Comparison of ENCODE assay signal across 21 cellular contexts in genomic region chr3:112688085-112688769, GRCh38. TPM values are rescaled to one million over a fixed set of nuclear protein-coding genes. Genes with fewer than 3 reads are reported as not detected.
DNase-seq lines count a peak whose midpoint lies in the region; TF ChIP-seq lines count a peak whose summit lies in the region.
"Had no signal": no experiment of that assay in that cellular context is flagged by ENCODE, and none has a peak within 500 bp of the region (broad histone marks: within the 10 kb centered on the region; RNA-seq: fewer than 3 reads in every experiment).

No MANE protein-coding gene starts in this region.

- no peak for DNase-seq in mammary epithelial cell
- no peak for DNase-seq in MCF 10A (ENCODE audit: unreplicated experiment)
- no peak for DNase-seq in ascending aorta (ENCODE audit: low spot score in 2 of 2)
- DNase-seq in kidney tubule cell (ENCODE audit: low spot score) = peak; percentile 28
- DNase-seq in GM13977 (ENCODE audit: low spot score) = no peak
- no peak for DNase-seq in CD14-positive monocyte (ENCODE audit: low spot score)
- DNase-seq in CD4-positive, alpha-beta memory T cell = no peak
- DNase-seq in A172 (ENCODE audit: low spot score) = no peak
- DNase-seq: ACHN; activated CD4-positive, alpha-beta memory T cell treated with anti-CD3 and anti-CD28 coated beads for 36 hours; activated effector memory CD4-positive, alpha-beta T cell treated with anti-CD3 and anti-CD28 coated beads, Interleukin-2, amount 50 U/mL, for 16 hours; activated T-cell treated with anti-CD3 and anti-CD28 coated beads for 4 hours; effector memory CD4-positive, alpha-beta T cell; MV-4-11; NCI-H146; NCI-H510A treated with DMSO at 0.1 percent for 48 hours; SHP77 treated with DMSO at 0.1 percent for 48 hours; stimulated activated CD4-positive, alpha-beta T cell treated with anti-CD3 and anti-CD28 coated beads, Interleukin-2, amount 100 ng/mL, for 24 hours had no signal

- 90% methylated on average over 2 of the region's 2 CpGs for WGBS in mammary epithelial cell (ENCODE audit: low coverage, missing lambda C conversion rate)

- H3K4me1 ChIP-seq in mammary epithelial cell (ENCODE audit: insufficient read depth, low read length) = peaks cover 24% of the 10 kb centered on the region
- H3K4me1 ChIP-seq in ascending aorta = no peaks in the 10 kb centered on the region
- no peaks in the 10 kb centered on the region for H3K4me1 ChIP-seq in CD4-positive, alpha-beta memory T cell (ENCODE audit: insufficient read depth, low read length)

- H3K79me2 ChIP-seq in mammary epithelial cell (ENCODE audit: insufficient read depth, low read length) = no peaks in the 10 kb centered on the region

- H3K9ac ChIP-seq in mammary epithelial cell (ENCODE audit: insufficient read depth, low read length) = no peak overlapping the region
- H3K9ac ChIP-seq: BLaER1 treated with 17β-estradiol and CSF1 and Interleukin-3, amounts not matched to agents 10 nM and 100 nM had no signal

- peak overlapping the region; percentile 40 for H3K4me2 ChIP-seq in mammary epithelial cell (ENCODE audit: insufficient read depth, low read depth, low read length)
- H3K4me2 ChIP-seq: BLaER1 treated with 17β-estradiol and CSF1 and Interleukin-3, amounts not matched to agents 10 nM and 100 nM had no signal

- H3K4me3 ChIP-seq in mammary epithelial cell (replicated peaks in 1 of 3; ENCODE audit: insufficient read depth in 1 of 3, low read depth in 2 of 3, low read length in 3 of 3) (no peak overlapping the region), ascending aorta (no peak overlapping the region)
- no peak overlapping the region for H3K4me3 ChIP-seq in CD4-positive, alpha-beta memory T cell (ENCODE audit: low read length in 2 of 2)
- H3K4me3 ChIP-seq: BLaER1 treated with 17β-estradiol and CSF1 and Interleukin-3, amounts not matched to agents 10 nM and 100 nM; lung; skin epidermis had no signal

- H3K36me3 ChIP-seq in mammary epithelial cell (ENCODE audit: insufficient read depth, low read length) = no peaks in the 10 kb centered on the region
- H3K36me3 ChIP-seq in ascending aorta = no peaks in the 10 kb centered on the region
- no peaks in the 10 kb centered on the region for H3K36me3 ChIP-seq in CD4-positive, alpha-beta memory T cell (ENCODE audit: insufficient read depth, low read length)
- H3K36me3 ChIP-seq: BLaER1 treated with 17β-estradiol and CSF1 and Interleukin-3, amounts not matched to agents 10 nM and 100 nM had no signal

- POLR2A ChIA-PET in MCF 10A (lab: Yijun Ruan, JAX) = interaction anchor here (0.7 to 2.0 kb wide), 7 partner anchors 9 to 1726 kb away, joined by 3 to 7 read pairs (median 3); partner anchors contain the start of genes ATG3 and SLC35A5
- POLR2A ChIA-PET in CD4-positive, alpha-beta memory T cell (lab: Charles Lee; ENCODE audit: partially characterized antibody) = no interaction called here

- H3K27ac Mint-ChIP-seq in MCF 10A (ENCODE audit: low read depth, unreplicated experiment) = no peak overlapping the region
- H3K27ac Mint-ChIP-seq in CD14-positive monocyte = no peak overlapping the region
- H3K27ac Mint-ChIP-seq in CD4-positive, alpha-beta memory T cell = no peak overlapping the region
- H3K27ac Mint-ChIP-seq: activated CD4-positive, alpha-beta memory T cell treated with anti-CD3 and anti-CD28 coated beads for 36 hours had no signal

- peak overlapping the region; percentile 84 for H2AFZ ChIP-seq in mammary epithelial cell (ENCODE audit: low read depth, low read length)

- H3K27me3 Mint-ChIP-seq in MCF 10A (ENCODE audit: insufficient read depth, unreplicated experiment) (no peaks in the 10 kb centered on the region), CD14-positive monocyte (ENCODE audit: low read depth in 3 of 3) (peaks cover 0 to 2% (median 1%) of the 10 kb centered on the region in 3 donors)
- no peaks in the 10 kb centered on the region for H3K27me3 Mint-ChIP-seq in CD4-positive, alpha-beta memory T cell

- H3K9me3 Mint-ChIP-seq in MCF 10A (ENCODE audit: unreplicated experiment) (no peaks in the 10 kb centered on the region), CD14-positive monocyte (peaks cover 0 to 3% (median 0%) of the 10 kb centered on the region in 7 donors)
- no peaks in the 10 kb centered on the region for H3K9me3 Mint-ChIP-seq in CD4-positive, alpha-beta memory T cell
- H3K9me3 Mint-ChIP-seq: activated CD4-positive, alpha-beta memory T cell treated with anti-CD3 and anti-CD28 coated beads for 36 hours had no signal

- TF ChIP-seq CTCF in mammary epithelial cell (conservative IDR thresholded peaks at IDR 0.05 in 1 of 2, IDR thresholded peaks at IDR 0.05 in 1 of 2; ENCODE audit: extremely low read depth in 1 of 2, insufficient read depth in 1 of 2, low read depth in 1 of 2, low read length in 2 of 2) (no peak), MCF 10A (IDR thresholded peaks at IDR 0.05; ENCODE audit: unreplicated experiment) (no peak), ascending aorta (IDR thresholded peaks at IDR 0.05) (no peak), GM13977 (IDR thresholded peaks at IDR 0.05; ENCODE audit: extremely low read depth, insufficient read depth, missing control alignments) (no peak), CD14-positive monocyte (IDR thresholded peaks at IDR 0.05) (no peak)

- CTCF ChIA-PET in mammary epithelial cell (lab: Charles Lee; ENCODE audit: low non-redundant PET) (no interaction called here), MCF 10A (lab: Yijun Ruan, JAX) (interaction anchor here (0.8 to 3.3 kb wide), 4 partner anchors 11 to 46 kb away, joined by 3 to 21 read pairs (median 4); no protein-coding TSS in a partner anchor)
- CTCF ChIA-PET in CD4-positive, alpha-beta memory T cell (lab: Charles Lee; ENCODE audit: partially characterized antibody) = no interaction called here

- H4K20me1 ChIP-seq in mammary epithelial cell (ENCODE audit: insufficient read depth, low read length) = no peaks in the 10 kb centered on the region
- H4K20me1 ChIP-seq: BLaER1 treated with 17β-estradiol and CSF1 and Interleukin-3, amounts not matched to agents 10 nM and 100 nM had no signal

- no TSS peak for BruUV-seq in mammary epithelial cell (replicated peaks; lab: Mats Ljungman, UMichigan)
- BruUV-seq in MCF 10A (replicated peaks; lab: Mats Ljungman, UMichigan) = no TSS peak

- intact Hi-C loops in mammary epithelial cell (cut with micrococcal nuclease) = no loop called here
- intact Hi-C loops in MCF 10A (cut with micrococcal nuclease) = no loop called here
- intact Hi-C loops in ascending aorta (cut with DNase I) = no loop called here
- intact Hi-C loops in CD14-positive monocyte (cut with micrococcal nuclease) = no loop called here
- intact Hi-C loops in CD4-positive, alpha-beta memory T cell (cut with micrococcal nuclease) = no loop called here

- dilution Hi-C loops in mammary epithelial cell (cut with HindIII; ENCODE audit: low sequenced_read_pairs) = no loop called here

- H3K27me3 ChIP-seq in mammary epithelial cell (ENCODE audit: insufficient read depth, low read length) (no peaks in the 10 kb centered on the region), ascending aorta (no peaks in the 10 kb centered on the region)
- no peaks in the 10 kb centered on the region for H3K27me3 ChIP-seq in CD4-positive, alpha-beta memory T cell (ENCODE audit: insufficient read depth, low read length)
- H3K27me3 ChIP-seq: BLaER1 treated with 17β-estradiol and CSF1 and Interleukin-3, amounts not matched to agents 10 nM and 100 nM had no signal

- H3K4me1 Mint-ChIP-seq in MCF 10A (ENCODE audit: insufficient read depth, unreplicated experiment) = peaks cover 18% of the 10 kb centered on the region
- H3K4me1 Mint-ChIP-seq in CD14-positive monocyte = peaks cover 18% of the 10 kb centered on the region
- H3K4me1 Mint-ChIP-seq in CD4-positive, alpha-beta memory T cell = peaks cover 3 to 12% (median 11%) of the 10 kb centered on the region in 4 donors

- H3K36me3 Mint-ChIP-seq in MCF 10A (ENCODE audit: insufficient read depth, unreplicated experiment) (no peaks in the 10 kb centered on the region), CD14-positive monocyte (no peaks in the 10 kb centered on the region)
- no peaks in the 10 kb centered on the region for H3K36me3 Mint-ChIP-seq in CD4-positive, alpha-beta memory T cell
- H3K36me3 Mint-ChIP-seq: activated CD4-positive, alpha-beta memory T cell treated with anti-CD3 and anti-CD28 coated beads for 36 hours had no signal

- in situ Hi-C loops in mammary epithelial cell (cut with MboI; ENCODE audit: low sequenced_read_pairs in 2 of 2) = no loop called here
- in situ Hi-C loops in GM13977 (cut with MboI; ENCODE audit: low pct_unique_long_range_greater_than_20kb, low sequenced_read_pairs, unreplicated experiment) = no loop called here

- H3K4me3 Mint-ChIP-seq in MCF 10A (ENCODE audit: unreplicated experiment) = no peak overlapping the region
- no peak overlapping the region for H3K4me3 Mint-ChIP-seq in CD14-positive monocyte
- no peak overlapping the region for H3K4me3 Mint-ChIP-seq in CD4-positive, alpha-beta memory T cell
- H3K4me3 Mint-ChIP-seq: activated CD4-positive, alpha-beta memory T cell treated with anti-CD3 and anti-CD28 coated beads for 36 hours had no signal

- H3K9me3 ChIP-seq in mammary epithelial cell (replicated peaks; ENCODE audit: insufficient read depth, low read length) (no peaks in the 10 kb centered on the region), ascending aorta (no peaks in the 10 kb centered on the region)
- no peaks in the 10 kb centered on the region for H3K9me3 ChIP-seq in CD4-positive, alpha-beta memory T cell (ENCODE audit: control insufficient read depth in 1 of 2, low read length in 2 of 2)

- H3K27ac ChIP-seq in mammary epithelial cell (ENCODE audit: insufficient read depth, low read depth, low read length) (peak overlapping the region; percentile 24), ascending aorta (peak overlapping the region; percentile 0 to 18)
- H3K27ac ChIP-seq in CD4-positive, alpha-beta memory T cell (ENCODE audit: low read depth, low read length) = no peak overlapping the region
- H3K27ac ChIP-seq: BLaER1 treated with 17β-estradiol and CSF1 and Interleukin-3, amounts not matched to agents 10 nM and 100 nM had no signal

RNA-seq across cellular contexts. Expression of gene CCDC80, which starts 47.3 kb away (rescaled TPM):
- 10 to 100 TPM; 25.9 to 56.8 TPM for total RNA-seq in mammary epithelial cell
- polyA plus RNA-seq in mammary epithelial cell = 2.0 TPM
- polyA minus RNA-seq in mammary epithelial cell = 12.3 TPM
- 10.4 and 19.4 TPM in 2 replicates for total RNA-seq in MCF 10A (2022)
- total RNA-seq in ascending aorta = 160 TPM
- polyA plus RNA-seq in CD14-positive monocyte = under 1 TPM in 1 of 2 donors, not detected in 1; 0.05 TPM
- total RNA-seq in CD4-positive, alpha-beta memory T cell = not detected
- under 1 TPM; 0.02 TPM for polyA plus RNA-seq in CD4-positive, alpha-beta memory T cell
- total RNA-seq in A172 (2014; rRNA removed; shearing (Covaris generic)) = 24.4 and 56.8 TPM in 2 replicates
- total RNA-seq: activated CD4-positive, alpha-beta memory T cell treated with anti-CD3 and anti-CD28 coated beads for 36 hours had no signal

Comparison
In these comparisons a context has a peak if more than half of its experiments do, and no peak if none do; other contexts are left out.
1. RNA of gene CCDC80, which starts 47.3 kb away (total RNA-seq): 160 TPM in ascending aorta (single experiment), 24.4 to 56.8 TPM in A172, 25.9 to 56.8 TPM in mammary epithelial cell and 10.4 to 19.4 TPM in MCF 10A; not detected in CD4-positive, alpha-beta memory T cell; every median in the first group is over 10 times any median in the second.